ENCODE assay signal across 1 cellular context in the genomic region with DNA sequence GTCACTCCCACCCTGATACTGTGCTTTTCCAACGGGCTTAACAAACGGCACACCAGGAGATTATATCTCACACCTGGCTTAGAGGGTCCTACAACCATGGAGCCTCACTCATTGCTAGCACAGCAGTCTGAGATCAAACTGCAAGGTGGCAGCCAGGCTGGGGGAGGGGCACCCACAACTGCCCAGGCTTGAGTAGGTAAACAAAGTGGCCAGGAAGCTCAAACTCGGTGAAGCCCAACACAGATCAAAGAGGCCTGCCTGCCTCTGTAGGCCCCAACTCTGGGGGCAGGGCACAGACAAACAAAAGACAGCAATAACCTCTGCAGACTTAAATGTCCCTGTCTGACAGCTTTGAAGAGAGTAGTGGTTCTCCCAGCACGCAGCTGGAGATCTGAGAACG.
TF ChIP-seq lines count a peak whose summit lies in the region.
"Not testable (repeated sequence)": the region's sequence is repeated elsewhere in the genome, so short reads cannot be mapped to it uniquely, and the experiment has no call there.

No MANE protein-coding gene starts in this region.

TF ChIP-seq in HepG2, 621 proteins besides CTCF, POLR2A, EP300 and RAD21 (continued from another document and continues in another):
- TF ChIP-seq, protein P1, sequence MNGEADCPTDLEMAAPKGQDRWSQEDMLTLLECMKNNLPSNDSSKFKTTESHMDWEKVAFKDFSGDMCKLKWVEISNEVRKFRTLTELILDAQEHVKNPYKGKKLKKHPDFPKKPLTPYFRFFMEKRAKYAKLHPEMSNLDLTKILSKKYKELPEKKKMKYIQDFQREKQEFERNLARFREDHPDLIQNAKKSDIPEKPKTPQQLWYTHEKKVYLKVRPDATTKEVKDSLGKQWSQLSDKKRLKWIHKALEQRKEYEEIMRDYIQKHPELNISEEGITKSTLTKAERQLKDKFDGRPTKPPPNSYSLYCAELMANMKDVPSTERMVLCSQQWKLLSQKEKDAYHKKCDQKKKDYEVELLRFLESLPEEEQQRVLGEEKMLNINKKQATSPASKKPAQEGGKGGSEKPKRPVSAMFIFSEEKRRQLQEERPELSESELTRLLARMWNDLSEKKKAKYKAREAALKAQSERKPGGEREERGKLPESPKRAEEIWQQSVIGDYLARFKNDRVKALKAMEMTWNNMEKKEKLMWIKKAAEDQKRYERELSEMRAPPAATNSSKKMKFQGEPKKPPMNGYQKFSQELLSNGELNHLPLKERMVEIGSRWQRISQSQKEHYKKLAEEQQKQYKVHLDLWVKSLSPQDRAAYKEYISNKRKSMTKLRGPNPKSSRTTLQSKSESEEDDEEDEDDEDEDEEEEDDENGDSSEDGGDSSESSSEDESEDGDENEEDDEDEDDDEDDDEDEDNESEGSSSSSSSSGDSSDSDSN (CRISPR knock-in tag; IDR thresholded peaks at IDR 0.05), result 0 out of 2 replicates have a peak, but pooled peaks have one; percentile 43
- TF ChIP-seq HDAC2 (CRISPR knock-in tag; IDR thresholded peaks at IDR 0.05) (peak; percentile 73), SPEN (CRISPR knock-in tag; IDR thresholded peaks at IDR 0.05; ENCODE audit: low read depth) (peak; percentile 49; the same call in 1 of the 2 replicates), HNRNPL (IDR thresholded peaks at IDR 0.05; ENCODE audit: low read depth, low read length) (0 out of 2 replicates have a peak, but pooled peaks have one; percentile 45), ADNP (CRISPR knock-in tag; IDR thresholded peaks at IDR 0.05) (0 out of 2 replicates have a peak, but pooled peaks have one; percentile 17), GABPB1 (CRISPR knock-in tag; IDR thresholded peaks at IDR 0.05) (peak; percentile 57), HNF4A (CRISPR knock-in tag; IDR thresholded peaks at IDR 0.05) (peak; percentile 75), THAP11 (CRISPR knock-in tag; IDR thresholded peaks at IDR 0.05) (0 out of 2 replicates have a peak, but pooled peaks have one; percentile 39), SP5 (CRISPR knock-in tag; IDR thresholded peaks at IDR 0.05; ENCODE audit: borderline replicate concordance, low read depth) (peak; percentile 63), REPIN1 (CRISPR knock-in tag; IDR thresholded peaks at IDR 0.05; ENCODE audit: borderline replicate concordance, low read depth) (peak; percentile 47; the same call in 1 of the 2 replicates), DPF2 (CRISPR knock-in tag; IDR thresholded peaks at IDR 0.05; ENCODE audit: borderline replicate concordance, low read depth) (peak; percentile 61; the same call in 1 of the 2 replicates), CBFB (CRISPR knock-in tag; IDR thresholded peaks at IDR 0.05) (0 out of 2 replicates have a peak, but pooled peaks have one; percentile 32), ZNF501 (CRISPR knock-in tag; IDR thresholded peaks at IDR 0.05) (peak; percentile 40; the same call in 1 of the 2 replicates), TAF1 (CRISPR knock-in tag; IDR thresholded peaks at IDR 0.05) (peak; percentile 34; the same call in 1 of the 2 replicates), KAT8 (CRISPR knock-in tag; IDR thresholded peaks at IDR 0.05) (peak; percentile 55; the same call in 1 of the 2 replicates), DR1 (CRISPR knock-in tag; IDR thresholded peaks at IDR 0.05) (0 out of 2 replicates have a peak, but pooled peaks have one; percentile 16), NR2F1 (CRISPR knock-in tag; IDR thresholded peaks at IDR 0.05) (0 out of 4 replicates have a peak, but pooled peaks have one; percentile 29 to 31), ZKSCAN8 (CRISPR knock-in tag; IDR thresholded peaks at IDR 0.05; ENCODE audit: borderline replicate concordance) (peak; percentile 60; the same call in 1 of the 2 replicates), ZMYM4 (CRISPR knock-in tag; IDR thresholded peaks at IDR 0.05) (peak; percentile 98), ZNF343 (CRISPR knock-in tag; IDR thresholded peaks at IDR 0.05) (peak; percentile 77; the same call in 1 of the 2 replicates), ZNF772 (CRISPR knock-in tag; IDR thresholded peaks at IDR 0.05) (0 out of 2 replicates have a peak, but pooled peaks have one; percentile 56), ELF1 (CRISPR knock-in tag; IDR thresholded peaks at IDR 0.05) (0 out of 2 replicates have a peak, but pooled peaks have one; percentile 37), ZNF317 (CRISPR knock-in tag; IDR thresholded peaks at IDR 0.05) (peak; percentile 80), NKX3-1 (CRISPR knock-in tag; IDR thresholded peaks at IDR 0.05) (0 out of 2 replicates have a peak, but pooled peaks have one; percentile 41), RARA (CRISPR knock-in tag; IDR thresholded peaks at IDR 0.05) (peak; percentile 85), NR2F6 (CRISPR knock-in tag; IDR thresholded peaks at IDR 0.05) (peak; percentile 79)
- TF ChIP-seq, protein P2, sequence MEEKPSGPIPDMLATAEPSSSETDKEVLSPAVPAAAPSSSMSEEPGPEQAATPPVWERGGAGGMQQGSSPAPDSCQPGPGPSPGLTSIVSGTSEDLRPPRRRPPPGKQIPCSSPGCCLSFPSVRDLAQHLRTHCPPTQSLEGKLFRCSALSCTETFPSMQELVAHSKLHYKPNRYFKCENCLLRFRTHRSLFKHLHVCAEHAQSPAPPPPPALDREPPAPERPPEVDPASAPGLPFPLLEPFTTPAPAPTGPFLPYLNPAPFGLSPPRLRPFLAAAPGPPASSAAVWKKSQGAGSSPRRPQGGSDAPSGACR (CRISPR knock-in tag; IDR thresholded peaks at IDR 0.05), result 0 out of 2 replicates have a peak, but pooled peaks have one; percentile 52
- TF ChIP-seq, protein P3, sequence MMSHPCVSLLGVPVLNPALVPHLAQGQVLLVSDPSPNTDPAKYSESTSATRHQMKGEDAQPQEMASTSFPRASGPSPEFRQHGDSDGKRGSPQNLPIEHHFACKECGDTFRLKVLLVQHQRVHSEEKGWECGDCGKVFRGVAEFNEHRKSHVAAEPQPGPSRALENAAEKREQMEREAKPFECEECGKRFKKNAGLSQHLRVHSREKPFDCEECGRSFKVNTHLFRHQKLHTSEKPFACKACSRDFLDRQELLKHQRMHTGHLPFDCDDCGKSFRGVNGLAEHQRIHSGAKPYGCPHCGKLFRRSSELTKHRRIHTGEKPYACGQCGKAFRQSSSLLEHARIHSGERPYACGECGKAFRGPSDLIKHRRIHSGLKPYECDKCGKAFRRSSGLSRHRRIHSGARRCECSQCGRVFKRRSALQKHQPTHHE (CRISPR knock-in tag; IDR thresholded peaks at IDR 0.05; ENCODE audit: borderline replicate concordance), result peak; percentile 49; the same call in 1 of the 2 replicates
- TF ChIP-seq, protein P4, sequence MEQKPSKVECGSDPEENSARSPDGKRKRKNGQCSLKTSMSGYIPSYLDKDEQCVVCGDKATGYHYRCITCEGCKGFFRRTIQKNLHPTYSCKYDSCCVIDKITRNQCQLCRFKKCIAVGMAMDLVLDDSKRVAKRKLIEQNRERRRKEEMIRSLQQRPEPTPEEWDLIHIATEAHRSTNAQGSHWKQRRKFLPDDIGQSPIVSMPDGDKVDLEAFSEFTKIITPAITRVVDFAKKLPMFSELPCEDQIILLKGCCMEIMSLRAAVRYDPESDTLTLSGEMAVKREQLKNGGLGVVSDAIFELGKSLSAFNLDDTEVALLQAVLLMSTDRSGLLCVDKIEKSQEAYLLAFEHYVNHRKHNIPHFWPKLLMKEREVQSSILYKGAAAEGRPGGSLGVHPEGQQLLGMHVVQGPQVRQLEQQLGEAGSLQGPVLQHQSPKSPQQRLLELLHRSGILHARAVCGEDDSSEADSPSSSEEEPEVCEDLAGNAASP (CRISPR knock-in tag; IDR thresholded peaks at IDR 0.05; ENCODE audit: borderline replicate concordance), result peak; percentile 21; the same call in 1 of the 2 replicates
- TF ChIP-seq, protein P5, sequence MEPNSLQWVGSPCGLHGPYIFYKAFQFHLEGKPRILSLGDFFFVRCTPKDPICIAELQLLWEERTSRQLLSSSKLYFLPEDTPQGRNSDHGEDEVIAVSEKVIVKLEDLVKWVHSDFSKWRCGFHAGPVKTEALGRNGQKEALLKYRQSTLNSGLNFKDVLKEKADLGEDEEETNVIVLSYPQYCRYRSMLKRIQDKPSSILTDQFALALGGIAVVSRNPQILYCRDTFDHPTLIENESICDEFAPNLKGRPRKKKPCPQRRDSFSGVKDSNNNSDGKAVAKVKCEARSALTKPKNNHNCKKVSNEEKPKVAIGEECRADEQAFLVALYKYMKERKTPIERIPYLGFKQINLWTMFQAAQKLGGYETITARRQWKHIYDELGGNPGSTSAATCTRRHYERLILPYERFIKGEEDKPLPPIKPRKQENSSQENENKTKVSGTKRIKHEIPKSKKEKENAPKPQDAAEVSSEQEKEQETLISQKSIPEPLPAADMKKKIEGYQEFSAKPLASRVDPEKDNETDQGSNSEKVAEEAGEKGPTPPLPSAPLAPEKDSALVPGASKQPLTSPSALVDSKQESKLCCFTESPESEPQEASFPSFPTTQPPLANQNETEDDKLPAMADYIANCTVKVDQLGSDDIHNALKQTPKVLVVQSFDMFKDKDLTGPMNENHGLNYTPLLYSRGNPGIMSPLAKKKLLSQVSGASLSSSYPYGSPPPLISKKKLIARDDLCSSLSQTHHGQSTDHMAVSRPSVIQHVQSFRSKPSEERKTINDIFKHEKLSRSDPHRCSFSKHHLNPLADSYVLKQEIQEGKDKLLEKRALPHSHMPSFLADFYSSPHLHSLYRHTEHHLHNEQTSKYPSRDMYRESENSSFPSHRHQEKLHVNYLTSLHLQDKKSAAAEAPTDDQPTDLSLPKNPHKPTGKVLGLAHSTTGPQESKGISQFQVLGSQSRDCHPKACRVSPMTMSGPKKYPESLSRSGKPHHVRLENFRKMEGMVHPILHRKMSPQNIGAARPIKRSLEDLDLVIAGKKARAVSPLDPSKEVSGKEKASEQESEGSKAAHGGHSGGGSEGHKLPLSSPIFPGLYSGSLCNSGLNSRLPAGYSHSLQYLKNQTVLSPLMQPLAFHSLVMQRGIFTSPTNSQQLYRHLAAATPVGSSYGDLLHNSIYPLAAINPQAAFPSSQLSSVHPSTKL (CRISPR knock-in tag; IDR thresholded peaks at IDR 0.05), result peak; percentile 94
- TF ChIP-seq, protein P6, sequence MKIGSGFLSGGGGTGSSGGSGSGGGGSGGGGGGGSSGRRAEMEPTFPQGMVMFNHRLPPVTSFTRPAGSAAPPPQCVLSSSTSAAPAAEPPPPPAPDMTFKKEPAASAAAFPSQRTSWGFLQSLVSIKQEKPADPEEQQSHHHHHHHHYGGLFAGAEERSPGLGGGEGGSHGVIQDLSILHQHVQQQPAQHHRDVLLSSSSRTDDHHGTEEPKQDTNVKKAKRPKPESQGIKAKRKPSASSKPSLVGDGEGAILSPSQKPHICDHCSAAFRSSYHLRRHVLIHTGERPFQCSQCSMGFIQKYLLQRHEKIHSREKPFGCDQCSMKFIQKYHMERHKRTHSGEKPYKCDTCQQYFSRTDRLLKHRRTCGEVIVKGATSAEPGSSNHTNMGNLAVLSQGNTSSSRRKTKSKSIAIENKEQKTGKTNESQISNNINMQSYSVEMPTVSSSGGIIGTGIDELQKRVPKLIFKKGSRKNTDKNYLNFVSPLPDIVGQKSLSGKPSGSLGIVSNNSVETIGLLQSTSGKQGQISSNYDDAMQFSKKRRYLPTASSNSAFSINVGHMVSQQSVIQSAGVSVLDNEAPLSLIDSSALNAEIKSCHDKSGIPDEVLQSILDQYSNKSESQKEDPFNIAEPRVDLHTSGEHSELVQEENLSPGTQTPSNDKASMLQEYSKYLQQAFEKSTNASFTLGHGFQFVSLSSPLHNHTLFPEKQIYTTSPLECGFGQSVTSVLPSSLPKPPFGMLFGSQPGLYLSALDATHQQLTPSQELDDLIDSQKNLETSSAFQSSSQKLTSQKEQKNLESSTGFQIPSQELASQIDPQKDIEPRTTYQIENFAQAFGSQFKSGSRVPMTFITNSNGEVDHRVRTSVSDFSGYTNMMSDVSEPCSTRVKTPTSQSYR (CRISPR knock-in tag; IDR thresholded peaks at IDR 0.05; ENCODE audit: borderline replicate concordance), result peak; percentile 99
- TF ChIP-seq, protein P7, sequence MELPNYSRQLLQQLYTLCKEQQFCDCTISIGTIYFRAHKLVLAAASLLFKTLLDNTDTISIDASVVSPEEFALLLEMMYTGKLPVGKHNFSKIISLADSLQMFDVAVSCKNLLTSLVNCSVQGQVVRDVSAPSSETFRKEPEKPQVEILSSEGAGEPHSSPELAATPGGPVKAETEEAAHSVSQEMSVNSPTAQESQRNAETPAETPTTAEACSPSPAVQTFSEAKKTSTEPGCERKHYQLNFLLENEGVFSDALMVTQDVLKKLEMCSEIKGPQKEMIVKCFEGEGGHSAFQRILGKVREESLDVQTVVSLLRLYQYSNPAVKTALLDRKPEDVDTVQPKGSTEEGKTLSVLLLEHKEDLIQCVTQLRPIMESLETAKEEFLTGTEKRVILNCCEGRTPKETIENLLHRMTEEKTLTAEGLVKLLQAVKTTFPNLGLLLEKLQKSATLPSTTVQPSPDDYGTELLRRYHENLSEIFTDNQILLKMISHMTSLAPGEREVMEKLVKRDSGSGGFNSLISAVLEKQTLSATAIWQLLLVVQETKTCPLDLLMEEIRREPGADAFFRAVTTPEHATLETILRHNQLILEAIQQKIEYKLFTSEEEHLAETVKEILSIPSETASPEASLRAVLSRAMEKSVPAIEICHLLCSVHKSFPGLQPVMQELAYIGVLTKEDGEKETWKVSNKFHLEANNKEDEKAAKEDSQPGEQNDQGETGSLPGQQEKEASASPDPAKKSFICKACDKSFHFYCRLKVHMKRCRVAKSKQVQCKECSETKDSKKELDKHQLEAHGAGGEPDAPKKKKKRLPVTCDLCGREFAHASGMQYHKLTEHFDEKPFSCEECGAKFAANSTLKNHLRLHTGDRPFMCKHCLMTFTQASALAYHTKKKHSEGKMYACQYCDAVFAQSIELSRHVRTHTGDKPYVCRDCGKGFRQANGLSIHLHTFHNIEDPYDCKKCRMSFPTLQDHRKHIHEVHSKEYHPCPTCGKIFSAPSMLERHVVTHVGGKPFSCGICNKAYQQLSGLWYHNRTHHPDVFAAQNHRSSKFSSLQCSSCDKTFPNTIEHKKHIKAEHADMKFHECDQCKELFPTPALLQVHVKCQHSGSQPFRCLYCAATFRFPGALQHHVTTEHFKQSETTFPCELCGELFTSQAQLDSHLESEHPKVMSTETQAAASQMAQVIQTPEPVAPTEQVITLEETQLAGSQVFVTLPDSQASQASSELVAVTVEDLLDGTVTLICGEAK (IDR thresholded peaks at IDR 0.05), result not testable (repeated sequence)
- TF ChIP-seq, protein P7 (CRISPR knock-in tag; IDR thresholded peaks at IDR 0.05), result peak; percentile 62; the same call in 1 of the 2 replicates
- TF ChIP-seq NR2F6 (IDR thresholded peaks at IDR 0.05), result not testable (repeated sequence)
